In the genomic region with DNA sequence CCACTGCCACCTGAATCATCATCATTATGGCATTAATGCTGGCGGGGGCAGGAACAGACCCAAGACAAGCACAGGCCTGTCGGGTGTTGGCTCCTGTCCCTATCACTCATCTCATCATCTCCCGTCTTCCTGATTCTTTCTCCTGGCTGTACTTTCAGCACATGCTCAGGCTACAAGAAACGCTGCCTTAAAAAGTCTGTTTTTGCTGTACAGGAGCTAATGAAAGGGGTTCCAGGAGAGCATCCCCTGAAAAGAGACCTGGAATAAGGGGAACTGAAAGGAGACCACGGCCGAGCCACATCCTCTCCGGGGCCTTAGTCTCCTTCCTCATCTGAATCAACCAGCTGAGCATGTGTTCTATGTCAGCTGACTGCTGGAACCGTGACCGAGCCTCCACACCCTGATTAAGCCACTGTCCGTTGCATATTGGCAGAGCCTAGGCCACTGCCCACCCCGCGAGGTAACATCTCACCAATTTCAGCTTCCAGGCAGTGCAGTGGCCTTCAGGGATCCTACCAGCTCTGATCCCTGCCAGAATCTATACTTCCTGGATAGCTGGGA, we compare ENCODE assay signal across 8 cellular contexts.
A peak's percentile ranks its signal among the peaks of the same experiment; 100 is the strongest.
DNase-seq lines count a peak whose midpoint lies in the region; ATAC-seq lines count a peak whose summit lies in the region.

No MANE protein-coding gene starts in this region.

- H3K27me3 Mint-ChIP-seq in activated CD4-positive, alpha-beta memory T cell treated with anti-CD3 and anti-CD28 coated beads for 36 hours = no peaks in the 10 kb centered on the region
- H3K27me3 Mint-ChIP-seq in immature natural killer cell (ENCODE audit: low read depth in 3 of 3) = peaks cover 0 to 5% (median 3%) of the 10 kb centered on the region in 3 donors

- peaks cover 56% of the 10 kb centered on the region for H3K4me1 Mint-ChIP-seq in activated CD4-positive, alpha-beta memory T cell treated with anti-CD3 and anti-CD28 coated beads for 36 hours (ENCODE audit: low read depth)
- peaks cover 48 to 49% of the 10 kb centered on the region in 2 donors for H3K4me1 Mint-ChIP-seq in immature natural killer cell

- CTCF ChIA-PET in activated CD4-positive, alpha-beta memory T cell treated with anti-CD3 and anti-CD28 coated beads for 36 hours (lab: Charles Lee) = interaction anchor here (1.6 to 1.9 kb wide), 2 partner anchors 34 to 83 kb away, joined by 5 read pairs; no protein-coding TSS in a partner anchor

- H3K27me3 ChIP-seq in subcutaneous abdominal adipose tissue (ENCODE audit: control insufficient read depth in 5 of 5, insufficient read depth in 4 of 5, low read length in 5 of 5) = no peaks in the 10 kb centered on the region

- DNase-seq in G401 (ENCODE audit: low spot score) = peak; percentile 71
- DNase-seq in activated CD4-positive, alpha-beta memory T cell treated with anti-CD3 and anti-CD28 coated beads for 36 hours = no peak
- DNase-seq in immature natural killer cell = no peak
- DNase-seq in activated CD4-positive, alpha-beta T cell treated with anti-CD3 and anti-CD28 coated beads for 48 hours = no peak
- no peak for DNase-seq in HuH-7 (ENCODE audit: low spot score)

- H3K9me3 ChIP-seq in subcutaneous abdominal adipose tissue (ENCODE audit: control insufficient read depth in 5 of 5, low read length in 5 of 5) = no peaks in the 10 kb centered on the region

- H3K27ac Mint-ChIP-seq in activated CD4-positive, alpha-beta memory T cell treated with anti-CD3 and anti-CD28 coated beads for 36 hours = peak overlapping the region; percentile 47
- H3K27ac Mint-ChIP-seq in immature natural killer cell = peak overlapping the region; percentile 64 to 96 (median 82)

- peaks cover 31% of the 10 kb centered on the region for H3K36me3 Mint-ChIP-seq in activated CD4-positive, alpha-beta memory T cell treated with anti-CD3 and anti-CD28 coated beads for 36 hours
- peaks cover 0 to 13% (median 12%) of the 10 kb centered on the region in 3 donors for H3K36me3 Mint-ChIP-seq in immature natural killer cell

- peaks cover 5 to 68% (median 46%) of the 10 kb centered on the region in 5 donors for H3K4me1 ChIP-seq in subcutaneous abdominal adipose tissue (ENCODE audit: control insufficient read depth in 5 of 5, insufficient read depth in 5 of 5, low read length in 5 of 5)

- intact Hi-C loops in activated CD4-positive, alpha-beta memory T cell treated with anti-CD3 and anti-CD28 coated beads for 36 hours (cut with micrococcal nuclease) = no loop called here

- H3K9ac ChIP-seq in subcutaneous abdominal adipose tissue (ENCODE audit: low read length in 5 of 5) = peak overlapping the region in 1 of 5 donors; percentile 14

- H3K36me3 ChIP-seq in subcutaneous abdominal adipose tissue (ENCODE audit: control insufficient read depth in 5 of 5, insufficient read depth in 5 of 5, low read length in 5 of 5) = peaks cover 0 to 34% (median 21%) of the 10 kb centered on the region in 5 donors

- peak overlapping the region in 2 of 5 donors; percentile 13 to 19 for H3K4me3 ChIP-seq in subcutaneous abdominal adipose tissue (ENCODE audit: low read depth in 1 of 5, low read length in 5 of 5)

- POLR2A ChIA-PET in activated CD4-positive, alpha-beta memory T cell treated with anti-CD3 and anti-CD28 coated beads for 36 hours (lab: Charles Lee) = interaction anchor here (1.0 to 1.5 kb wide), 3 partner anchors 16 to 35 kb away, joined by 4 to 5 read pairs (median 4); no protein-coding TSS in a partner anchor

- H3K9me3 Mint-ChIP-seq in activated CD4-positive, alpha-beta memory T cell treated with anti-CD3 and anti-CD28 coated beads for 36 hours = no peaks in the 10 kb centered on the region
- H3K9me3 Mint-ChIP-seq in immature natural killer cell = no peaks in the 10 kb centered on the region

- in situ Hi-C loops in G401 (cut with HindIII; ENCODE audit: low sequenced_read_pairs) = no loop called here

- H3K4me3 Mint-ChIP-seq in activated CD4-positive, alpha-beta memory T cell treated with anti-CD3 and anti-CD28 coated beads for 36 hours = no peak overlapping the region
- peak overlapping the region in 4 of 5 donors; percentile 41 to 68 (median 52) for H3K4me3 Mint-ChIP-seq in immature natural killer cell

- peak overlapping the region; percentile 29 for H3K27ac ChIP-seq in subcutaneous abdominal adipose tissue (ENCODE audit: low read depth, low read length)

- peak; percentile 82 for ATAC-seq in GM19452 (IDR thresholded peaks at IDR 0.05; ENCODE audit: unreplicated experiment)
- ATAC-seq in HG03469 (IDR thresholded peaks at IDR 0.05; ENCODE audit: unreplicated experiment) = peak; percentile 68
